Comparison of ENCODE assay signal across 1 cellular context in the genomic region with DNA sequence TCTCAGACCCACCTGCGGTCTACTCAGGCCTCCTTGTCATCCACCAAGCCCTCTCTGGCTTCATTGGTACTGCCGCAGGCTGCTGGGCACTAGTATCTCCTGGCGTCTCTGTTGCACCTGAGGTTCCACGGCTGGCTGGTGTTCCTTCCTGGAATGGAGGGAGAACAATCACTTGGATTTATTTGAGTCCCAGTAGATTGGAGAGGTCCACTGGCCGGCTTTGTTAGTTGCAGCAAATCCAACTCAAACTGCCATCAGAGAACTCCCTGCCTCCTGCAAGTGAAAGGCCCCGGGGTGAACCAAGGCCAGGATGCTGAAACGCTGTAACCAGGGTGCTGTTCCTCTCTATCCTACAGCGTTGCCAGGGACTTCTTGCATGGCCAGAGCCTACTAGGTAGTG.
TF ChIP-seq lines count a peak whose summit lies in the region.

No MANE protein-coding gene starts in this region.

TF ChIP-seq in H1, 55 proteins besides CTCF, POLR2A, EP300 and RAD21:
- TF ChIP-seq ZNF274 (IDR thresholded peaks at IDR 0.05; ENCODE audit: borderline replicate concordance, extremely low read depth, low read length) (no peak), TEAD4 (IDR thresholded peaks at IDR 0.05; ENCODE audit: low read depth, low read length) (no peak), SIN3A (conservative IDR thresholded peaks at IDR 0.05 in 1 of 2, IDR thresholded peaks at IDR 0.05 in 1 of 2; ENCODE audit: low read depth in 1 of 2, low read length in 2 of 2) (no peak), SIX5 (IDR thresholded peaks at IDR 0.05; ENCODE audit: low read depth, low read length) (no peak), RNF2 (IDR thresholded peaks at IDR 0.05; ENCODE audit: borderline replicate concordance, low read depth, low read length, missing control alignments, poor library complexity, severe bottlenecking) (no peak), POLR2AphosphoS5 (IDR thresholded peaks at IDR 0.05; ENCODE audit: low read depth, low read length) (no peak)
- TF ChIP-seq, protein P1, sequence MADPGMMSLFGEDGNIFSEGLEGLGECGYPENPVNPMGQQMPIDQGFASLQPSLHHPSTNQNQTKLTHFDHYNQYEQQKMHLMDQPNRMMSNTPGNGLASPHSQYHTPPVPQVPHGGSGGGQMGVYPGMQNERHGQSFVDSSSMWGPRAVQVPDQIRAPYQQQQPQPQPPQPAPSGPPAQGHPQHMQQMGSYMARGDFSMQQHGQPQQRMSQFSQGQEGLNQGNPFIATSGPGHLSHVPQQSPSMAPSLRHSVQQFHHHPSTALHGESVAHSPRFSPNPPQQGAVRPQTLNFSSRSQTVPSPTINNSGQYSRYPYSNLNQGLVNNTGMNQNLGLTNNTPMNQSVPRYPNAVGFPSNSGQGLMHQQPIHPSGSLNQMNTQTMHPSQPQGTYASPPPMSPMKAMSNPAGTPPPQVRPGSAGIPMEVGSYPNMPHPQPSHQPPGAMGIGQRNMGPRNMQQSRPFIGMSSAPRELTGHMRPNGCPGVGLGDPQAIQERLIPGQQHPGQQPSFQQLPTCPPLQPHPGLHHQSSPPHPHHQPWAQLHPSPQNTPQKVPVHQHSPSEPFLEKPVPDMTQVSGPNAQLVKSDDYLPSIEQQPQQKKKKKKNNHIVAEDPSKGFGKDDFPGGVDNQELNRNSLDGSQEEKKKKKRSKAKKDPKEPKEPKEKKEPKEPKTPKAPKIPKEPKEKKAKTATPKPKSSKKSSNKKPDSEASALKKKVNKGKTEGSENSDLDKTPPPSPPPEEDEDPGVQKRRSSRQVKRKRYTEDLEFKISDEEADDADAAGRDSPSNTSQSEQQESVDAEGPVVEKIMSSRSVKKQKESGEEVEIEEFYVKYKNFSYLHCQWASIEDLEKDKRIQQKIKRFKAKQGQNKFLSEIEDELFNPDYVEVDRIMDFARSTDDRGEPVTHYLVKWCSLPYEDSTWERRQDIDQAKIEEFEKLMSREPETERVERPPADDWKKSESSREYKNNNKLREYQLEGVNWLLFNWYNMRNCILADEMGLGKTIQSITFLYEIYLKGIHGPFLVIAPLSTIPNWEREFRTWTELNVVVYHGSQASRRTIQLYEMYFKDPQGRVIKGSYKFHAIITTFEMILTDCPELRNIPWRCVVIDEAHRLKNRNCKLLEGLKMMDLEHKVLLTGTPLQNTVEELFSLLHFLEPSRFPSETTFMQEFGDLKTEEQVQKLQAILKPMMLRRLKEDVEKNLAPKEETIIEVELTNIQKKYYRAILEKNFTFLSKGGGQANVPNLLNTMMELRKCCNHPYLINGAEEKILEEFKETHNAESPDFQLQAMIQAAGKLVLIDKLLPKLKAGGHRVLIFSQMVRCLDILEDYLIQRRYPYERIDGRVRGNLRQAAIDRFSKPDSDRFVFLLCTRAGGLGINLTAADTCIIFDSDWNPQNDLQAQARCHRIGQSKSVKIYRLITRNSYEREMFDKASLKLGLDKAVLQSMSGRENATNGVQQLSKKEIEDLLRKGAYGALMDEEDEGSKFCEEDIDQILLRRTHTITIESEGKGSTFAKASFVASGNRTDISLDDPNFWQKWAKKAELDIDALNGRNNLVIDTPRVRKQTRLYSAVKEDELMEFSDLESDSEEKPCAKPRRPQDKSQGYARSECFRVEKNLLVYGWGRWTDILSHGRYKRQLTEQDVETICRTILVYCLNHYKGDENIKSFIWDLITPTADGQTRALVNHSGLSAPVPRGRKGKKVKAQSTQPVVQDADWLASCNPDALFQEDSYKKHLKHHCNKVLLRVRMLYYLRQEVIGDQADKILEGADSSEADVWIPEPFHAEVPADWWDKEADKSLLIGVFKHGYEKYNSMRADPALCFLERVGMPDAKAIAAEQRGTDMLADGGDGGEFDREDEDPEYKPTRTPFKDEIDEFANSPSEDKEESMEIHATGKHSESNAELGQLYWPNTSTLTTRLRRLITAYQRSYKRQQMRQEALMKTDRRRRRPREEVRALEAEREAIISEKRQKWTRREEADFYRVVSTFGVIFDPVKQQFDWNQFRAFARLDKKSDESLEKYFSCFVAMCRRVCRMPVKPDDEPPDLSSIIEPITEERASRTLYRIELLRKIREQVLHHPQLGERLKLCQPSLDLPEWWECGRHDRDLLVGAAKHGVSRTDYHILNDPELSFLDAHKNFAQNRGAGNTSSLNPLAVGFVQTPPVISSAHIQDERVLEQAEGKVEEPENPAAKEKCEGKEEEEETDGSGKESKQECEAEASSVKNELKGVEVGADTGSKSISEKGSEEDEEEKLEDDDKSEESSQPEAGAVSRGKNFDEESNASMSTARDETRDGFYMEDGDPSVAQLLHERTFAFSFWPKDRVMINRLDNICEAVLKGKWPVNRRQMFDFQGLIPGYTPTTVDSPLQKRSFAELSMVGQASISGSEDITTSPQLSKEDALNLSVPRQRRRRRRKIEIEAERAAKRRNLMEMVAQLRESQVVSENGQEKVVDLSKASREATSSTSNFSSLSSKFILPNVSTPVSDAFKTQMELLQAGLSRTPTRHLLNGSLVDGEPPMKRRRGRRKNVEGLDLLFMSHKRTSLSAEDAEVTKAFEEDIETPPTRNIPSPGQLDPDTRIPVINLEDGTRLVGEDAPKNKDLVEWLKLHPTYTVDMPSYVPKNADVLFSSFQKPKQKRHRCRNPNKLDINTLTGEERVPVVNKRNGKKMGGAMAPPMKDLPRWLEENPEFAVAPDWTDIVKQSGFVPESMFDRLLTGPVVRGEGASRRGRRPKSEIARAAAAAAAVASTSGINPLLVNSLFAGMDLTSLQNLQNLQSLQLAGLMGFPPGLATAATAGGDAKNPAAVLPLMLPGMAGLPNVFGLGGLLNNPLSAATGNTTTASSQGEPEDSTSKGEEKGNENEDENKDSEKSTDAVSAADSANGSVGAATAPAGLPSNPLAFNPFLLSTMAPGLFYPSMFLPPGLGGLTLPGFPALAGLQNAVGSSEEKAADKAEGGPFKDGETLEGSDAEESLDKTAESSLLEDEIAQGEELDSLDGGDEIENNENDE (IDR thresholded peaks at IDR 0.05; ENCODE audit: insufficient replicate concordance, low read length) = no peak
- TF ChIP-seq, protein P2, sequence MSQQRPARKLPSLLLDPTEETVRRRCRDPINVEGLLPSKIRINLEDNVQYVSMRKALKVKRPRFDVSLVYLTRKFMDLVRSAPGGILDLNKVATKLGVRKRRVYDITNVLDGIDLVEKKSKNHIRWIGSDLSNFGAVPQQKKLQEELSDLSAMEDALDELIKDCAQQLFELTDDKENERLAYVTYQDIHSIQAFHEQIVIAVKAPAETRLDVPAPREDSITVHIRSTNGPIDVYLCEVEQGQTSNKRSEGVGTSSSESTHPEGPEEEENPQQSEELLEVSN (IDR thresholded peaks at IDR 0.05) = no peak
